ENCODE assay signal across 9 cellular contexts in the genomic region with DNA sequence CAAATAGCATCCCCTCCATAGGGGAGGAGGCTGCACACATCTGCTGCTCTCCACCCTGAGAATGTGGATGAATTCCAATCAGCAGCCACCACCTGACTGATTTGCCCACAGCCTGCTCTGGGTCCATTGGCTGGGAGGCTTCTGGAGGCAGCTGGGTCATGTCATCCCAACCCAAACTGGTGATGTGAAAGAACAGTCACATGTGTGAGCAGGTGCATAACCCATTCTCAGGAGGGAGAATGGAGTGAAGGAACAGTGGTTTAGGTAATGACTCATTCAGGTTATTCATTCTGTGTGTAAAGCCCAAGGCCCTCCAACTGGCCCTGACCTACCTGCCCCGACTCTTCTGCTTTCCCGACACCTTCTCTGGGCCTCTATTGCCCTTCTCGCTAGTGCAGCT.
DNase-seq lines count a peak whose midpoint lies in the region; ATAC-seq, FAIRE-seq and TF ChIP-seq lines count a peak whose summit lies in the region.
"Had no signal": no experiment of that assay in that cellular context is flagged by ENCODE, and none has a peak within 500 bp of the region (broad histone marks: within the 10 kb centered on the region; RNA-seq: fewer than 3 reads in every experiment).

No MANE protein-coding gene starts in this region.

- H3K9ac ChIP-seq in GM12878 (ENCODE audit: control insufficient read depth, insufficient read depth, low read length): no peak overlapping the region

- TF ChIP-seq CTCF in GM12878 (IDR thresholded peaks at IDR 0.05 in 2 of 3, conservative IDR thresholded peaks at IDR 0.05 in 1 of 3; ENCODE audit: control insufficient read depth in 2 of 3, extremely low read depth in 1 of 3, insufficient read depth in 1 of 3, low read depth in 3 of 3, low read length in 3 of 3): no peak

- CTCF ChIA-PET in GM12878 (lab: Yijun Ruan, JAX): interaction anchor here (0.6 to 1.3 kb wide), 2 partner anchors 60 to 187 kb away, joined by 3 to 4 read pairs; no protein-coding TSS in a partner anchor

- H3K4me3 ChIP-seq in GM12878: no peak overlapping the region
- H3K4me3 ChIP-seq: thyroid gland had no signal

- H3K27ac ChIP-seq in GM12878 (ENCODE audit: control insufficient read depth, insufficient read depth): no peak overlapping the region
- H3K27ac ChIP-seq: thyroid gland had no signal

- POLR2A ChIA-PET in GM12878 (lab: Charles Lee): no interaction called here

- WGBS in GM12878 (ENCODE audit: insufficient coverage, insufficient replicate concordance, low lambda C conversion rate, missing lambda C conversion rate): 53% methylated on average over 3 of the region's 3 CpGs

- H4K20me1 ChIP-seq in GM12878 (ENCODE audit: control insufficient read depth, insufficient read depth): no peaks in the 10 kb centered on the region

- H2AFZ ChIP-seq in GM12878 (ENCODE audit: control insufficient read depth, low read depth, low read length): no peak overlapping the region

- DNase-seq in GM12878 (ENCODE audit: low read depth, low spot score) (no peak), NCI-H146 (lab: John Stamatoyannopoulos, UW) (no peak), T-helper 1 cell (no peak)
- DNase-seq: stimulated activated CD4-positive, alpha-beta T cell treated with anti-CD3 and anti-CD28 coated beads, Interleukin-4, amount 100 ng/mL, for 24 hours; thyroid gland had no signal

- no peak overlapping the region for H3K4me2 ChIP-seq in GM12878 (ENCODE audit: control insufficient read depth, insufficient read depth)

- ATAC-seq in GM18511 (IDR thresholded peaks at IDR 0.05; ENCODE audit: unreplicated experiment): peak; percentile 79
- ATAC-seq in GM19395 (IDR thresholded peaks at IDR 0.05; ENCODE audit: unreplicated experiment): peak; percentile 69
- peak; percentile 71 for ATAC-seq in HG02973 (IDR thresholded peaks at IDR 0.05; ENCODE audit: unreplicated experiment)
- ATAC-seq in GM12878: peak; percentile 81
- no peak for ATAC-seq in GM19328 (IDR thresholded peaks at IDR 0.05; ENCODE audit: unreplicated experiment)

- TF ChIP-seq RAD21 in GM12878 (IDR thresholded peaks at IDR 0.05; ENCODE audit: insufficient read depth, low read depth, low read length): no peak

- no peaks in the 10 kb centered on the region for H3K36me3 ChIP-seq in GM12878 (ENCODE audit: control insufficient read depth in 2 of 2, insufficient read depth in 2 of 2, low read length in 1 of 2)
- H3K36me3 ChIP-seq: thyroid gland had no signal

- FAIRE-seq in GM12878 (lab: Jason Lieb, UNC): peak; percentile 44

- H3K4me1 ChIP-seq in GM12878 (ENCODE audit: control insufficient read depth, insufficient read depth, low read length): peaks cover 36% of the 10 kb centered on the region
- H3K4me1 ChIP-seq: thyroid gland had no signal

- RAD21 ChIA-PET in GM12878 (lab: Charles Lee; ENCODE audit: unreplicated experiment): interaction anchor here (0.6 to 1.1 kb wide), 2 partner anchors 51 to 188 kb away, joined by 3 to 4 read pairs; no protein-coding TSS in a partner anchor

- H3K27me3 ChIP-seq in GM12878 (replicated peaks in 1 of 2; ENCODE audit: control insufficient read depth in 2 of 2, insufficient read depth in 2 of 2, low read length in 1 of 2): no peaks in the 10 kb centered on the region
- H3K27me3 ChIP-seq: thyroid gland had no signal

- no peaks in the 10 kb centered on the region for H3K79me2 ChIP-seq in GM12878 (ENCODE audit: control insufficient read depth, insufficient read depth, low read length)

- TF ChIP-seq EP300 in GM12878 (IDR thresholded peaks at IDR 0.05; ENCODE audit: borderline replicate concordance in 1 of 2, control insufficient read depth in 1 of 2, low read depth in 2 of 2, low read length in 2 of 2): peak in 1 of 2 experiments; percentile 62; a peak in 1 of 4 replicates

- in situ Hi-C loops in GM12878 (cut with MboI): no loop called here

- SMC1A ChIA-PET in GM12878 (lab: Charles Lee; ENCODE audit: uncharacterized antibody, unreplicated experiment): interaction anchor here (0.8 to 2.3 kb wide), 3 partner anchors 42 to 51 kb away, joined by 3 to 5 read pairs (median 4); no protein-coding TSS in a partner anchor

- TF ChIP-seq POLR2A in GM12878 (IDR thresholded peaks at IDR 0.05; ENCODE audit: low read depth, low read length): no peak

- intact Hi-C loops in GM12878 (cut with micrococcal nuclease; ENCODE audit: unreplicated experiment): no loop called here

- BruUV-seq in GM12878 (replicated peaks; lab: Mats Ljungman, UMichigan): no TSS peak

- peaks cover 2% of the 10 kb centered on the region; the same call in 2 of the 3 replicates for H3K9me3 ChIP-seq in GM12878 (replicated peaks; ENCODE audit: control insufficient read depth, insufficient read depth, low read length)
- H3K9me3 ChIP-seq: thyroid gland had no signal

TF ChIP-seq in GM12878, 131 proteins besides CTCF, POLR2A, EP300 and RAD21 (continues in another document):
- TF ChIP-seq JUNB (IDR thresholded peaks at IDR 0.05): peak; percentile 67
- TF ChIP-seq MEF2A (IDR thresholded peaks at IDR 0.05; ENCODE audit: insufficient read depth, low read depth, low read length): no peak
- TF ChIP-seq KLF5 (IDR thresholded peaks at IDR 0.05; ENCODE audit: partially characterized antibody): no peak
- no peak for TF ChIP-seq SMAD5 (IDR thresholded peaks at IDR 0.05; ENCODE audit: low read depth)
- no peak for TF ChIP-seq CHD2 (IDR thresholded peaks at IDR 0.05; ENCODE audit: borderline replicate concordance, low read depth, low read length)
- peak; percentile 34; the same call in 1 of the 2 replicates for TF ChIP-seq CBFB (IDR thresholded peaks at IDR 0.05; ENCODE audit: low read depth)
- TF ChIP-seq, protein P1, sequence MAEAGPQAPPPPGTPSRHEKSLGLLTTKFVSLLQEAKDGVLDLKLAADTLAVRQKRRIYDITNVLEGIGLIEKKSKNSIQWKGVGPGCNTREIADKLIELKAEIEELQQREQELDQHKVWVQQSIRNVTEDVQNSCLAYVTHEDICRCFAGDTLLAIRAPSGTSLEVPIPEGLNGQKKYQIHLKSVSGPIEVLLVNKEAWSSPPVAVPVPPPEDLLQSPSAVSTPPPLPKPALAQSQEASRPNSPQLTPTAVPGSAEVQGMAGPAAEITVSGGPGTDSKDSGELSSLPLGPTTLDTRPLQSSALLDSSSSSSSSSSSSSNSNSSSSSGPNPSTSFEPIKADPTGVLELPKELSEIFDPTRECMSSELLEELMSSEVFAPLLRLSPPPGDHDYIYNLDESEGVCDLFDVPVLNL (IDR thresholded peaks at IDR 0.05; ENCODE audit: low read depth, low read length): no peak
- 0 out of 2 replicates have a peak, but pooled peaks have one; percentile 28 for TF ChIP-seq NR2F1 (conservative IDR thresholded peaks at IDR 0.05)
- TF ChIP-seq ATF7 (IDR thresholded peaks at IDR 0.05; ENCODE audit: low read depth): no peak
- no peak for TF ChIP-seq NFXL1 (IDR thresholded peaks at IDR 0.05; ENCODE audit: borderline replicate concordance)
- no peak for TF ChIP-seq GATAD2B (conservative IDR thresholded peaks at IDR 0.05; ENCODE audit: low read depth)
- TF ChIP-seq RUNX3 (IDR thresholded peaks at IDR 0.05; ENCODE audit: low read length): peak; percentile 71
- no peak for TF ChIP-seq KDM1A (IDR thresholded peaks at IDR 0.05; ENCODE audit: borderline replicate concordance)
- TF ChIP-seq, protein P2, sequence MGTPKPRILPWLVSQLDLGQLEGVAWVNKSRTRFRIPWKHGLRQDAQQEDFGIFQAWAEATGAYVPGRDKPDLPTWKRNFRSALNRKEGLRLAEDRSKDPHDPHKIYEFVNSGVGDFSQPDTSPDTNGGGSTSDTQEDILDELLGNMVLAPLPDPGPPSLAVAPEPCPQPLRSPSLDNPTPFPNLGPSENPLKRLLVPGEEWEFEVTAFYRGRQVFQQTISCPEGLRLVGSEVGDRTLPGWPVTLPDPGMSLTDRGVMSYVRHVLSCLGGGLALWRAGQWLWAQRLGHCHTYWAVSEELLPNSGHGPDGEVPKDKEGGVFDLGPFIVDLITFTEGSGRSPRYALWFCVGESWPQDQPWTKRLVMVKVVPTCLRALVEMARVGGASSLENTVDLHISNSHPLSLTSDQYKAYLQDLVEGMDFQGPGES (IDR thresholded peaks at IDR 0.05): no peak
- TF ChIP-seq HDGF (IDR thresholded peaks at IDR 0.05): no peak
- TF ChIP-seq, protein P3, sequence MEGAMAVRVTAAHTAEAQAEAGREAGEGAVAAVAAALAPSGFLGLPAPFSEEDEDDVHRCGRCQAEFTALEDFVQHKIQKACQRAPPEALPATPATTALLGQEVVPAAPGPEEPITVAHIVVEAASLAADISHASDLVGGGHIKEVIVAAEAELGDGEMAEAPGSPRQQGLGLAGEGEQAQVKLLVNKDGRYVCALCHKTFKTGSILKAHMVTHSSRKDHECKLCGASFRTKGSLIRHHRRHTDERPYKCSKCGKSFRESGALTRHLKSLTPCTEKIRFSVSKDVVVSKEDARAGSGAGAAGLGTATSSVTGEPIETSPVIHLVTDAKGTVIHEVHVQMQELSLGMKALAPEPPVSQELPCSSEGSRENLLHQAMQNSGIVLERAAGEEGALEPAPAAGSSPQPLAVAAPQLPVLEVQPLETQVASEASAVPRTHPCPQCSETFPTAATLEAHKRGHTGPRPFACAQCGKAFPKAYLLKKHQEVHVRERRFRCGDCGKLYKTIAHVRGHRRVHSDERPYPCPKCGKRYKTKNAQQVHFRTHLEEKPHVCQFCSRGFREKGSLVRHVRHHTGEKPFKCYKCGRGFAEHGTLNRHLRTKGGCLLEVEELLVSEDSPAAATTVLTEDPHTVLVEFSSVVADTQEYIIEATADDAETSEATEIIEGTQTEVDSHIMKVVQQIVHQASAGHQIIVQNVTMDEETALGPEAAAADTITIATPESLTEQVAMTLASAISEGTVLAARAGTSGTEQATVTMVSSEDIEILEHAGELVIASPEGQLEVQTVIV (IDR thresholded peaks at IDR 0.05; ENCODE audit: borderline replicate concordance, partially characterized antibody): no peak
- peak in 1 of 2 experiments; percentile 51; a peak in 1 of 4 replicates for TF ChIP-seq BHLHE40 (IDR thresholded peaks at IDR 0.05; ENCODE audit: borderline replicate concordance in 1 of 2, low read depth in 2 of 2, low read length in 1 of 2)
- no peak for TF ChIP-seq SIX5 (IDR thresholded peaks at IDR 0.05; ENCODE audit: low read depth, low read length, severe bottlenecking)
- TF ChIP-seq EGR1 (IDR thresholded peaks at IDR 0.05; ENCODE audit: borderline replicate concordance in 1 of 2, low read depth in 2 of 2, low read length in 2 of 2): no peak
- TF ChIP-seq HDAC2 (IDR thresholded peaks at IDR 0.05): no peak
- no peak for TF ChIP-seq PAX8 (IDR thresholded peaks at IDR 0.05)
- TF ChIP-seq MTA2 (IDR thresholded peaks at IDR 0.05; ENCODE audit: low read depth): 0 out of 2 replicates have a peak, but pooled peaks have one; percentile 18
- peak; percentile 52 for TF ChIP-seq IKZF1 (conservative IDR thresholded peaks at IDR 0.05)
- TF ChIP-seq KAT2A (conservative IDR thresholded peaks at IDR 0.05; ENCODE audit: control insufficient read depth, low read depth, low read length): no peak
- no peak for TF ChIP-seq FOS (IDR thresholded peaks at IDR 0.05; ENCODE audit: borderline replicate concordance, extremely low read depth, insufficient read length)
- peak; percentile 37; the same call in 1 of the 2 replicates for TF ChIP-seq DPF2 (IDR thresholded peaks at IDR 0.05)
